ENCODE assay signal across 2 cellular contexts in the genomic region with DNA sequence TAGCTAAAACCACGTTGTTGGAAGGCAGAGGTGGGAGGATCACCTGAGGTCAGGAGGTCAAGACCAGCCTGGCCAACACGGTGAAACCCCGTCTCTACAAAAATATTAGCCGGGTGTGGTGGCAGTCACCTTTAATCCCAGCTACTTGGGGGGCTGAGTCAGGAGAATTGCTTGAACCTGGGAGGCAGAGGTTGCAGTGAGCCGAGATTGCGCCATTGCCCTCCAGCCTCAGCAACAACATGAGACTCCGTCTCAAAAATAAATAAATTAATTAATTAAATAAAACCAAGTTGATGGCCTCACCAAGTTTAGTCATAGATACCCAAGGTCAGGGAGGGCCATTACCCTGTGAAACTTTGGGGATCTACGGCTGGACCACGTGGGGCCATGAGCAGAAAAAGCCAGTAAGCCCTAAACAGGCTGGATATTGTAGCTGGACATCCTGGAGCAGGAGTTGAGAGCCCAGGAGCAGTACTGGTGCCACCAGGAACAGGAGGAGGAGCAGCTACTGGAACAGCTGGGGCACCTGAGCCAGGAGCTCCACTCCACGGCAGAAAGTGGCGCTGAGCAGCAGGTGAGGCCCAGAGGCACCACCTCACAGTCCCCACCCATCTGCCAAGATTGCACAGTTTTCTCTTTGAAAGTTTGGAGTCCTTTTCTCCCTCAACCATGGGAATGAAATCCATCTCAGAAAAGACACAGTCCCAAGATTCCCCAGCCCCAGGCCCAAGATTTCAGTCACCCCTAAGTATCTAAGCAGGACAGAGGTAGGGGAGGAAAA.
A peak's percentile ranks its signal among the peaks of the same experiment; 100 is the strongest.
TF ChIP-seq lines count a peak whose summit lies in the region.

No MANE protein-coding gene starts in this region.

TF ChIP-seq in HepG2, 621 proteins besides CTCF, POLR2A, EP300 and RAD21:
- TF ChIP-seq TMF1 (CRISPR knock-in tag; IDR thresholded peaks at IDR 0.05; ENCODE audit: low read depth) (no peak), ZMAT5 (CRISPR knock-in tag; IDR thresholded peaks at IDR 0.05; ENCODE audit: borderline replicate concordance, low read depth) (no peak), ETV6 (CRISPR knock-in tag; conservative IDR thresholded peaks at IDR 0.05) (no peak), ZNF501 (CRISPR knock-in tag; IDR thresholded peaks at IDR 0.05) (no peak), CEBPG (CRISPR knock-in tag; IDR thresholded peaks at IDR 0.05) (peak; percentile 55; the same call in 1 of the 2 replicates), ZNF850 (CRISPR knock-in tag; conservative IDR thresholded peaks at IDR 0.05) (no peak), CEBPB (IDR thresholded peaks at IDR 0.05; ENCODE audit: borderline replicate concordance, low read depth, low read length) (peak; percentile 56; the same call in 1 of the 2 replicates), ARNT2 (CRISPR knock-in tag; IDR thresholded peaks at IDR 0.05; ENCODE audit: low read depth) (no peak), ZSCAN30 (CRISPR knock-in tag; IDR thresholded peaks at IDR 0.05) (no peak), NAIF1 (CRISPR knock-in tag; IDR thresholded peaks at IDR 0.05; ENCODE audit: borderline replicate concordance) (no peak), ZNF10 (CRISPR knock-in tag; IDR thresholded peaks at IDR 0.05; ENCODE audit: borderline replicate concordance, low read depth) (no peak)
- TF ChIP-seq, protein P1, sequence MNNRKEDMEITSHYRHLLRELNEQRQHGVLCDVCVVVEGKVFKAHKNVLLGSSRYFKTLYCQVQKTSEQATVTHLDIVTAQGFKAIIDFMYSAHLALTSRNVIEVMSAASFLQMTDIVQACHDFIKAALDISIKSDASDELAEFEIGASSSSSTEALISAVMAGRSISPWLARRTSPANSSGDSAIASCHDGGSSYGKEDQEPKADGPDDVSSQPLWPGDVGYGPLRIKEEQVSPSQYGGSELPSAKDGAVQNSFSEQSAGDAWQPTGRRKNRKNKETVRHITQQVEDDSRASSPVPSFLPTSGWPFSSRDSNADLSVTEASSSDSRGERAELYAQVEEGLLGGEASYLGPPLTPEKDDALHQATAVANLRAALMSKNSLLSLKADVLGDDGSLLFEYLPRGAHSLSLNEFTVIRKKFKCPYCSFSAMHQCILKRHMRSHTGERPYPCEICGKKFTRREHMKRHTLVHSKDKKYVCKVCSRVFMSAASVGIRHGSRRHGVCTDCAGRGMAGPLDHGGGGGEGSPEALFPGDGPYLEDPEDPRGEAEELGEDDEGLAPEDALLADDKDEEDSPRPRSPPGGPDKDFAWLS (CRISPR knock-in tag; IDR thresholded peaks at IDR 0.05; ENCODE audit: borderline replicate concordance), result no peak

TF ChIP-seq in K562, 482 proteins besides CTCF, POLR2A, EP300 and RAD21:
- TF ChIP-seq NR1H2 (CRISPR knock-in tag; IDR thresholded peaks at IDR 0.05), result no peak
- no peak for TF ChIP-seq SNAPC5 (CRISPR knock-in tag; IDR thresholded peaks at IDR 0.05)
- no peak for TF ChIP-seq TRIM24 (IDR thresholded peaks at IDR 0.05)
- no peak for TF ChIP-seq CEBPG (CRISPR knock-in tag; IDR thresholded peaks at IDR 0.05)
- TF ChIP-seq CEBPG (tag; conservative IDR thresholded peaks at IDR 0.05 in 1 of 2, IDR thresholded peaks at IDR 0.05 in 1 of 2), result peak in 1 of 2 experiments; percentile 81; a peak in 2 of 4 replicates
- no peak for TF ChIP-seq FOXP4 (CRISPR knock-in tag; IDR thresholded peaks at IDR 0.05; ENCODE audit: borderline replicate concordance)
- no peak for TF ChIP-seq ZNF76 (CRISPR knock-in tag; IDR thresholded peaks at IDR 0.05; ENCODE audit: borderline replicate concordance)
- no peak for TF ChIP-seq TCFL5 (CRISPR knock-in tag; conservative IDR thresholded peaks at IDR 0.05)
- no peak for TF ChIP-seq FIP1L1 (IDR thresholded peaks at IDR 0.05; ENCODE audit: low read depth, low read length, poor library complexity, severe bottlenecking)
- no peak for TF ChIP-seq BRF1 (IDR thresholded peaks at IDR 0.05; ENCODE audit: borderline replicate concordance, extremely low read depth, insufficient read length)
- no peak for TF ChIP-seq ELF2 (CRISPR knock-in tag; IDR thresholded peaks at IDR 0.05)
- no peak for TF ChIP-seq FOXK2 (conservative IDR thresholded peaks at IDR 0.05 in 1 of 2, IDR thresholded peaks at IDR 0.05 in 1 of 2; ENCODE audit: low read depth in 2 of 2)
- TF ChIP-seq CEBPB (tag; IDR thresholded peaks at IDR 0.05), result peak; percentile 82
- no peak for TF ChIP-seq HNRNPH1 (optimal IDR thresholded peaks at IDR 0.05; ENCODE audit: low read depth, low read length)
- TF ChIP-seq TCF3 (CRISPR knock-in tag; IDR thresholded peaks at IDR 0.05), result no peak
- TF ChIP-seq PCBP1 (IDR thresholded peaks at IDR 0.05; ENCODE audit: low read depth, low read length, poor library complexity, severe bottlenecking), result no peak
TF ChIP-seq in K562: peak in this region for 2.
